18 cellular contexts compared by ENCODE assay signal in genomic region chr2:155218292-155218924, GRCh38.
DNase-seq lines count a peak whose midpoint lies in the region; ATAC-seq, FAIRE-seq and TF ChIP-seq lines count a peak whose summit lies in the region.
"Had no signal": no experiment of that assay in that cellular context is flagged by ENCODE, and none has a peak within 500 bp of the region (broad histone marks: within the 10 kb centered on the region; RNA-seq: fewer than 3 reads in every experiment).

No MANE protein-coding gene starts in this region.

- no peak overlapping the region for H3K4me2 ChIP-seq in OCI-LY7 (ENCODE audit: low read length)

- H3K4me3 ChIP-seq in OCI-LY7 (ENCODE audit: low read depth, low read length, poor library complexity, severe bottlenecking) = no peak overlapping the region
- H3K4me3 ChIP-seq in ovary = no peak overlapping the region
- H3K4me3 ChIP-seq: spleen had no signal

- H3K27ac ChIP-seq in OCI-LY7 (ENCODE audit: low read depth, low read length, poor library complexity, severe bottlenecking) (no peak overlapping the region), ovary (no peak overlapping the region)
- H3K27ac ChIP-seq: spleen had no signal

- CTCF ChIA-PET in OCI-LY7 (lab: Charles Lee; ENCODE audit: unreplicated experiment) = no interaction called here

- no peaks in the 10 kb centered on the region for H3K9me2 ChIP-seq in OCI-LY7 (ENCODE audit: insufficient read depth, low read length)

- peak; percentile 80 for FAIRE-seq in H54 (lab: Jason Lieb, UNC)
- FAIRE-seq: keratinocyte had no signal

- DNase-seq in NCI-H2227 treated with DMSO at 0.1 percent for 48 hours (lab: John Stamatoyannopoulos, UW) = peak; percentile 64
- no peak for DNase-seq in NCI-H2227 (lab: John Stamatoyannopoulos, UW; ENCODE audit: unreplicated experiment)
- DNase-seq in H54 (ENCODE audit: insufficient read length, low spot score) = no peak
- DNase-seq in OCI-LY7 (ENCODE audit: low spot score) = no peak
- no peak for DNase-seq in AG08395 (ENCODE audit: low spot score)
- no peak for DNase-seq in ovary
- DNase-seq: 8988T; activated B cell treated with CpG ODN at 0.5 μM for 24 hours; activated CD8-positive, alpha-beta memory T cell treated with anti-CD3 and anti-CD28 coated beads, Interleukin-2, amount 50 U/mL, for 4 hours; activated naive CD8-positive, alpha-beta T cell treated with anti-CD3 and anti-CD28 coated beads, Interleukin-2, amount 10 ng/mL, durations not matched to agents 7 days and 5 days; CD4-positive, alpha-beta T cell; NCI-H446; spleen; SW 1271 had no signal

- no peak for TF ChIP-seq EP300 in ovary (IDR thresholded peaks at IDR 0.05)

- H3K9me3 ChIP-seq in OCI-LY7 (ENCODE audit: low read length) (no peaks in the 10 kb centered on the region), ovary (no peaks in the 10 kb centered on the region)
- H3K9me3 ChIP-seq: spleen had no signal

- TF ChIP-seq CTCF in OCI-LY7 (conservative IDR thresholded peaks at IDR 0.05; ENCODE audit: low read length) = no peak
- TF ChIP-seq CTCF in ovary (IDR thresholded peaks at IDR 0.05) = no peak

- no peaks in the 10 kb centered on the region for H3K36me3 ChIP-seq in OCI-LY7 (ENCODE audit: insufficient read depth, low read length)
- no peaks in the 10 kb centered on the region for H3K36me3 ChIP-seq in ovary
- H3K36me3 ChIP-seq: spleen had no signal

- ATAC-seq in HG03342 (IDR thresholded peaks at IDR 0.05; ENCODE audit: unreplicated experiment) (peak; percentile 32), GM19397 (IDR thresholded peaks at IDR 0.05; ENCODE audit: unreplicated experiment) (no peak)
- ATAC-seq: Panc1 had no signal

- no peak overlapping the region; the same call in 1 of the 2 replicates for H2AFZ ChIP-seq in OCI-LY7 (ENCODE audit: low read length)

- WGBS in ovary, 3 donors = 38 to 68% (median 38%) methylated on average over 2 of the region's 2 CpGs

- TF ChIP-seq POLR2A in H54 (IDR thresholded peaks at IDR 0.05; ENCODE audit: low read depth, low read length) (no peak), ovary (IDR thresholded peaks at IDR 0.05) (no peak)

- POLR2A ChIA-PET in OCI-LY7 (lab: Charles Lee) = no interaction called here

- no peaks in the 10 kb centered on the region for H3K79me2 ChIP-seq in OCI-LY7 (ENCODE audit: insufficient read depth, low read depth, low read length)

- H4K20me1 ChIP-seq in OCI-LY7 (ENCODE audit: insufficient read depth, low read length) = no peaks in the 10 kb centered on the region

- H3K4me1 ChIP-seq in OCI-LY7 (ENCODE audit: insufficient read depth, low read length, poor library complexity, severe bottlenecking) (no peaks in the 10 kb centered on the region), ovary (ENCODE audit: insufficient read depth) (no peaks in the 10 kb centered on the region)
- H3K4me1 ChIP-seq: spleen had no signal

- intact Hi-C loops in OCI-LY7 (cut with micrococcal nuclease; ENCODE audit: unreplicated experiment) = no loop called here
- intact Hi-C loops in ovary (cut with DNase I) = no loop called here

- no TSS peak for BruUV-seq in OCI-LY7 (replicated peaks; lab: Mats Ljungman, UMichigan)

- no peaks in the 10 kb centered on the region for H3K27me3 ChIP-seq in ovary
- H3K27me3 ChIP-seq: spleen had no signal
